In genomic region chr1:211257831-211258225, GRCh38 we compare ENCODE assay signal across 8 cellular contexts. TPM values are rescaled to one million over a fixed set of nuclear protein-coding genes. Genes with fewer than 3 reads are reported as not detected.
A peak's percentile ranks its signal among the peaks of the same experiment; 100 is the strongest.
DNase-seq lines count a peak whose midpoint lies in the region; ATAC-seq and TF ChIP-seq lines count a peak whose summit lies in the region.

No MANE protein-coding gene starts in this region.

- peak overlapping the region; percentile 74 for H2AFZ ChIP-seq in ACC112 (ENCODE audit: low read length, unreplicated experiment)

- H3K4me1 ChIP-seq in ACC112 (ENCODE audit: control insufficient read depth, insufficient read depth, low read length, unreplicated experiment) = peaks cover 13% of the 10 kb centered on the region
- H3K4me1 ChIP-seq in mucosa of rectum (ENCODE audit: control insufficient read depth in 2 of 2, insufficient read depth in 2 of 2, low read length in 2 of 2) = peaks cover 12 to 16% of the 10 kb centered on the region in 2 donors

- H3K4me3 ChIP-seq in ACC112 (ENCODE audit: low read depth, low read length) (peak overlapping the region; percentile 96), choroid plexus epithelial cell (ENCODE audit: low read depth, low read length) (peak overlapping the region; percentile 92), mucosa of rectum (ENCODE audit: low read length in 2 of 2) (peak overlapping the region; percentile 86 to 95)
- peak overlapping the region; percentile 86 for H3K4me3 ChIP-seq in Jurkat, Clone E6-1 (ENCODE audit: low read length)

- DNase-seq in Jurkat, Clone E6-1 (ENCODE audit: low read depth, low spot score) = no peak
- DNase-seq in choroid plexus epithelial cell (ENCODE audit: low read depth) (peak; percentile 53), NCI-H128 (lab: John Stamatoyannopoulos, UW; ENCODE audit: unreplicated experiment) (no peak), H4 (ENCODE audit: low spot score) (no peak), NCI-H345 treated with DMSO at 0.1 percent for 48 hours (lab: John Stamatoyannopoulos, UW; ENCODE audit: unreplicated experiment) (no peak)

- H3K9me3 ChIP-seq in mucosa of rectum (ENCODE audit: control insufficient read depth in 2 of 2, low read length in 2 of 2) = no peaks in the 10 kb centered on the region

- no peak for ATAC-seq in GM21390 (IDR thresholded peaks at IDR 0.05; ENCODE audit: unreplicated experiment)

- peak overlapping the region; percentile 93 to 96 for H3K9ac ChIP-seq in mucosa of rectum (ENCODE audit: low read depth in 1 of 2, low read length in 2 of 2)

- no peak for TF ChIP-seq CTCF in choroid plexus epithelial cell (conservative IDR thresholded peaks at IDR 0.05; ENCODE audit: low read depth, low read length)

- H3K79me2 ChIP-seq in ACC112 (ENCODE audit: control insufficient read depth, insufficient read depth, low read length, unreplicated experiment) = peaks cover 32% of the 10 kb centered on the region

- H3K27me3 ChIP-seq in ACC112 (ENCODE audit: insufficient read depth, low read length) = no peaks in the 10 kb centered on the region
- no peaks in the 10 kb centered on the region for H3K27me3 ChIP-seq in mucosa of rectum (ENCODE audit: control insufficient read depth in 2 of 2, insufficient read depth in 2 of 2, low read length in 2 of 2)

- H3K36me3 ChIP-seq in ACC112 (ENCODE audit: insufficient read depth, low read length) (no peaks in the 10 kb centered on the region; the same call in 1 of the 2 replicates), mucosa of rectum (ENCODE audit: control insufficient read depth in 2 of 2, insufficient read depth in 2 of 2, low read length in 2 of 2) (no peaks in the 10 kb centered on the region)

- H3K27ac ChIP-seq in ACC112 (ENCODE audit: low read depth, low read length) (peak overlapping the region; percentile 81), mucosa of rectum (ENCODE audit: low read depth in 2 of 2, low read length in 2 of 2) (peak overlapping the region; percentile 99)

RNA-seq across cellular contexts. Expression of gene RCOR3, which starts 1.3 kb away (rescaled TPM):
- 29.5 TPM for polyA plus RNA-seq in Jurkat, Clone E6-1 (2012; ENCODE audit: insufficient read depth, insufficient read length)
- total RNA-seq in H4 (2014; rRNA removed; shearing (Covaris generic)) = 4.6 and 14.8 TPM in 2 replicates
